Comparison of ENCODE assay signal across 1 cellular context in the genomic region with DNA sequence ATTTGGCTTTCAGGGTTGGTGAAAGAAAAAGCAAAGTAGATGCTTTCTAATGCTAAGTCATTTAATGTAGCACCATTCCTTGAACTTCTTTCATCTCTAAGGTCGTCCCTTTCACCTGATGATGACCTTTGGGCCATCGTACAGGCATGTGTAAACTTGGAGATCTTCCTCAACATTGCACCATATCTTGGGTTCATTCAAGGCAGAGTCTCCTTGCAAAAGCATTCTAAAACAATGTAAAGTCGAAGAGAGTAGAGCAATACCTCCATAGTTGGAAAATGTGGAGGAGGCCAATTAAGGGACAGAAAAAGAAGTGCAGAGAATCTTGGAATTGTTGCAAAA.
A peak's percentile ranks its signal among the peaks of the same experiment; 100 is the strongest.
TF ChIP-seq lines count a peak whose summit lies in the region.

No MANE protein-coding gene starts in this region.

TF ChIP-seq in HepG2, 621 proteins besides CTCF, POLR2A, EP300 and RAD21 (continued from another document):
- TF ChIP-seq, protein P1, sequence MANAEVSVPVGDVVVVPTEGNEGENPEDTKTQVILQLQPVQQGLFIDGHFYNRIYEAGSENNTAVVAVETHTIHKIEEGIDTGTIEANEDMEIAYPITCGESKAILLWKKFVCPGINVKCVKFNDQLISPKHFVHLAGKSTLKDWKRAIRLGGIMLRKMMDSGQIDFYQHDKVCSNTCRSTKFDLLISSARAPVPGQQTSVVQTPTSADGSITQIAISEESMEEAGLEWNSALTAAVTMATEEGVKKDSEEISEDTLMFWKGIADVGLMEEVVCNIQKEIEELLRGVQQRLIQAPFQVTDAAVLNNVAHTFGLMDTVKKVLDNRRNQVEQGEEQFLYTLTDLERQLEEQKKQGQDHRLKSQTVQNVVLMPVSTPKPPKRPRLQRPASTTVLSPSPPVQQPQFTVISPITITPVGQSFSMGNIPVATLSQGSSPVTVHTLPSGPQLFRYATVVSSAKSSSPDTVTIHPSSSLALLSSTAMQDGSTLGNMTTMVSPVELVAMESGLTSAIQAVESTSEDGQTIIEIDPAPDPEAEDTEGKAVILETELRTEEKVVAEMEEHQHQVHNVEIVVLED (CRISPR knock-in tag; IDR thresholded peaks at IDR 0.05; ENCODE audit: borderline replicate concordance), result no peak
- TF ChIP-seq, protein P2, sequence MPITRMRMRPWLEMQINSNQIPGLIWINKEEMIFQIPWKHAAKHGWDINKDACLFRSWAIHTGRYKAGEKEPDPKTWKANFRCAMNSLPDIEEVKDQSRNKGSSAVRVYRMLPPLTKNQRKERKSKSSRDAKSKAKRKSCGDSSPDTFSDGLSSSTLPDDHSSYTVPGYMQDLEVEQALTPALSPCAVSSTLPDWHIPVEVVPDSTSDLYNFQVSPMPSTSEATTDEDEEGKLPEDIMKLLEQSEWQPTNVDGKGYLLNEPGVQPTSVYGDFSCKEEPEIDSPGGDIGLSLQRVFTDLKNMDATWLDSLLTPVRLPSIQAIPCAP (CRISPR knock-in tag; IDR thresholded peaks at IDR 0.05; ENCODE audit: low read depth), result no peak
- TF ChIP-seq, protein P3, sequence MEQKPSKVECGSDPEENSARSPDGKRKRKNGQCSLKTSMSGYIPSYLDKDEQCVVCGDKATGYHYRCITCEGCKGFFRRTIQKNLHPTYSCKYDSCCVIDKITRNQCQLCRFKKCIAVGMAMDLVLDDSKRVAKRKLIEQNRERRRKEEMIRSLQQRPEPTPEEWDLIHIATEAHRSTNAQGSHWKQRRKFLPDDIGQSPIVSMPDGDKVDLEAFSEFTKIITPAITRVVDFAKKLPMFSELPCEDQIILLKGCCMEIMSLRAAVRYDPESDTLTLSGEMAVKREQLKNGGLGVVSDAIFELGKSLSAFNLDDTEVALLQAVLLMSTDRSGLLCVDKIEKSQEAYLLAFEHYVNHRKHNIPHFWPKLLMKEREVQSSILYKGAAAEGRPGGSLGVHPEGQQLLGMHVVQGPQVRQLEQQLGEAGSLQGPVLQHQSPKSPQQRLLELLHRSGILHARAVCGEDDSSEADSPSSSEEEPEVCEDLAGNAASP (CRISPR knock-in tag; IDR thresholded peaks at IDR 0.05; ENCODE audit: borderline replicate concordance), result peak; percentile 30; the same call in 1 of the 2 replicates
- TF ChIP-seq CEBPG (CRISPR knock-in tag; IDR thresholded peaks at IDR 0.05), result peak; percentile 62; the same call in 1 of the 2 replicates
